ENCODE assay signal across 9 cellular contexts in the genomic region with DNA sequence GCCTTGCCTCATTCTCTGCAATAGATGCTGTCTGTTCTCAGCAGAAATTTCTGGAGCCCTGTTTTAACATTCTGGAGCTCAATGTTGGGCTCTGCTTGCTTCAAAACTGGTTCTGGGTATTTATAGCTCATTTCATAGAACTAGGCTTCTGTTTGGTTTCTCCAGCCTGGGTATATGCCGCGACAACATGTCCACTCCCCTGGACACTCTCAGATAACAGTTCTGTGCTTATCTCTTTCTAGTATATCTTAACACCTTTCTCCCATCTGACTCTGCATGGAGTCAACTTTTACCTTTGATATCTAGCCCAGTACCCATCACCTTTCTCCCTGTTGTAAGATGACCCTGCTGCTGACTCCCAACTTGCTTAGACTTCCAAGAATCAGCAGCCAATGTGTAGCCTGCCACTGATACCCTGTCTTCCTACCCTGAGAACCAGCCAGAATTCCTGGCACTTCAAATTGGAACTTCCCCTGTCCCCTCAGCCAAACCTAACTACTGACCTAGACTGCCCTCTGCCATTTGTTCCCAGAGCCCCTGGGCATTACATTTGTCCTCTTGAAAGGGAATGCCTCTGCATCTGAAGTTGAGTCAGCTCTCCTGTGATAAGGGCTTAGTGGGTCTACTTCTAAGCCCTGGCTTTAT. TPM values are rescaled to one million over a fixed set of nuclear protein-coding genes. Genes with fewer than 3 reads are reported as not detected.
"Had no signal": no experiment of that assay in that cellular context is flagged by ENCODE, and none has a peak within 500 bp of the region (broad histone marks: within the 10 kb centered on the region; RNA-seq: fewer than 3 reads in every experiment).

No MANE protein-coding gene starts in this region.

- H3K9ac ChIP-seq: GM23248 had no signal

- H3K36me3 Mint-ChIP-seq: IgD-negative memory B cell had no signal

- H3K4me1 Mint-ChIP-seq: IgD-negative memory B cell had no signal

- H3K9me3 ChIP-seq: HAP-1 had no signal

- H3K4me3 Mint-ChIP-seq: HFFc6, IgD-negative memory B cell had no signal

- DNase-seq: GM23248, GOT3, H7, HFFc6 had no signal

- H3K4me1 ChIP-seq: HAP-1 had no signal

- H3K27ac Mint-ChIP-seq: HFFc6, IgD-negative memory B cell had no signal

- ATAC-seq: HCT116, HepG2 had no signal

- H3K36me3 ChIP-seq: HAP-1 had no signal

- H3K4me3 ChIP-seq: GM23248, HAP-1 had no signal

- H3K27ac ChIP-seq: GM23248, HL-60 had no signal

- H3K9me3 Mint-ChIP-seq: HFFc6 had no signal

RNA-seq across cellular contexts. Expression of a gene that starts 20.6 kb away (rescaled TPM):
- total RNA-seq: GM23248, H7 had no signal
- polyA plus RNA-seq: GM23248, IgD-negative memory B cell had no signal
